In the genomic region with DNA sequence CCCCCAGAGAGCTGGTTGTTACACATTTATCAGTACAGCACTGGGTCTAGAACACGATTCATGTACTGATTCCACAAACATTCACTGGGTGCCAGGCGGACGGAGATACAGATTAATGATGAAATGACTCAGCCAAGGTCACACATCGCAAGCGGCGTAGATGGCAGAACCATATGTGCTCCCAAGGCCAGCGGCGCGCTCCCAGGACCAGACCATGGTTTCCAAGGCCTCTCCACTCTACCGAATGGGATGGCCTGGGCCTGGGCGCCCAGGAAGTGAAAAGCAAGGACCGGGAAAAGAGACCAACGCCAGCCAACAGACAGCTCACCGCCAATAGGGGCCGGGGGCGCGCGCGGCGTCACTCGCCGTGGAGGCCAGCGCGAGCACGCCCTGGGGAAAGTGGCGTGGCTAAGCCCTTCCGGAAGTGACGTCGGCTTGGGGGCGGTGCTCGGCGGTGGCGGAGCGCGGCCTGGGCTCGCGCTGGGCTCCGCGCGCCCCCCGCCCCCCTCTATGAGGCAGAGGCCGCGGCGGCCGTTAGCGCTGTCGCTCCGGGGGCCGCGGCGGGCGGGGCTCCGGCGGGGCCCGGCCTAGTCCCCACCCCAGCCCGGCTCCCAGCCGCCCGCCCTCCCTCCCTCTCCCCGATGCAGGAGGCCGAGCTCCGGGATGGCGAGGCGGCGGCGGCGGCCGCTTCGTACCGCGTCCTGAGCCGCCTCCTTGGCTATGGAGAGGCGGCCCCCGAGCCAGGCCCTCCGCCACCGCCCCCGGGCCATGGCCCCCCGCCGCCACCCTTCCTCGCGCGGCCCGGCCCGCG, we compare ENCODE assay signal across 1 cellular context.
TF ChIP-seq lines count a peak whose summit lies in the region.

A gene with protein sequence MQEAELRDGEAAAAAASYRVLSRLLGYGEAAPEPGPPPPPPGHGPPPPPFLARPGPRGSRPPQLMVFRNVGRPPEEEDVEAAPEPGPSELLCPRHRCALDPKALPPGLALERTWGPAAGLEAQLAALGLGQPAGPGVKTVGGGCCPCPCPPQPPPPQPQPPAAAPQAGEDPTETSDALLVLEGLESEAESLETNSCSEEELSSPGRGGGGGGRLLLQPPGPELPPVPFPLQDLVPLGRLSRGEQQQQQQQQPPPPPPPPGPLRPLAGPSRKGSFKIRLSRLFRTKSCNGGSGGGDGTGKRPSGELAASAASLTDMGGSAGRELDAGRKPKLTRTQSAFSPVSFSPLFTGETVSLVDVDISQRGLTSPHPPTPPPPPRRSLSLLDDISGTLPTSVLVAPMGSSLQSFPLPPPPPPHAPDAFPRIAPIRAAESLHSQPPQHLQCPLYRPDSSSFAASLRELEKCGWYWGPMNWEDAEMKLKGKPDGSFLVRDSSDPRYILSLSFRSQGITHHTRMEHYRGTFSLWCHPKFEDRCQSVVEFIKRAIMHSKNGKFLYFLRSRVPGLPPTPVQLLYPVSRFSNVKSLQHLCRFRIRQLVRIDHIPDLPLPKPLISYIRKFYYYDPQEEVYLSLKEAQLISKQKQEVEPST (plus strand): TSS at position 433 of the 811 bp plus-strand sequence. CDS start 209 bp downstream, at position 642.

TF ChIP-seq in HepG2, 621 proteins besides CTCF, POLR2A, EP300 and RAD21 (continued from another document and continues in another):
- TF ChIP-seq, protein P1, sequence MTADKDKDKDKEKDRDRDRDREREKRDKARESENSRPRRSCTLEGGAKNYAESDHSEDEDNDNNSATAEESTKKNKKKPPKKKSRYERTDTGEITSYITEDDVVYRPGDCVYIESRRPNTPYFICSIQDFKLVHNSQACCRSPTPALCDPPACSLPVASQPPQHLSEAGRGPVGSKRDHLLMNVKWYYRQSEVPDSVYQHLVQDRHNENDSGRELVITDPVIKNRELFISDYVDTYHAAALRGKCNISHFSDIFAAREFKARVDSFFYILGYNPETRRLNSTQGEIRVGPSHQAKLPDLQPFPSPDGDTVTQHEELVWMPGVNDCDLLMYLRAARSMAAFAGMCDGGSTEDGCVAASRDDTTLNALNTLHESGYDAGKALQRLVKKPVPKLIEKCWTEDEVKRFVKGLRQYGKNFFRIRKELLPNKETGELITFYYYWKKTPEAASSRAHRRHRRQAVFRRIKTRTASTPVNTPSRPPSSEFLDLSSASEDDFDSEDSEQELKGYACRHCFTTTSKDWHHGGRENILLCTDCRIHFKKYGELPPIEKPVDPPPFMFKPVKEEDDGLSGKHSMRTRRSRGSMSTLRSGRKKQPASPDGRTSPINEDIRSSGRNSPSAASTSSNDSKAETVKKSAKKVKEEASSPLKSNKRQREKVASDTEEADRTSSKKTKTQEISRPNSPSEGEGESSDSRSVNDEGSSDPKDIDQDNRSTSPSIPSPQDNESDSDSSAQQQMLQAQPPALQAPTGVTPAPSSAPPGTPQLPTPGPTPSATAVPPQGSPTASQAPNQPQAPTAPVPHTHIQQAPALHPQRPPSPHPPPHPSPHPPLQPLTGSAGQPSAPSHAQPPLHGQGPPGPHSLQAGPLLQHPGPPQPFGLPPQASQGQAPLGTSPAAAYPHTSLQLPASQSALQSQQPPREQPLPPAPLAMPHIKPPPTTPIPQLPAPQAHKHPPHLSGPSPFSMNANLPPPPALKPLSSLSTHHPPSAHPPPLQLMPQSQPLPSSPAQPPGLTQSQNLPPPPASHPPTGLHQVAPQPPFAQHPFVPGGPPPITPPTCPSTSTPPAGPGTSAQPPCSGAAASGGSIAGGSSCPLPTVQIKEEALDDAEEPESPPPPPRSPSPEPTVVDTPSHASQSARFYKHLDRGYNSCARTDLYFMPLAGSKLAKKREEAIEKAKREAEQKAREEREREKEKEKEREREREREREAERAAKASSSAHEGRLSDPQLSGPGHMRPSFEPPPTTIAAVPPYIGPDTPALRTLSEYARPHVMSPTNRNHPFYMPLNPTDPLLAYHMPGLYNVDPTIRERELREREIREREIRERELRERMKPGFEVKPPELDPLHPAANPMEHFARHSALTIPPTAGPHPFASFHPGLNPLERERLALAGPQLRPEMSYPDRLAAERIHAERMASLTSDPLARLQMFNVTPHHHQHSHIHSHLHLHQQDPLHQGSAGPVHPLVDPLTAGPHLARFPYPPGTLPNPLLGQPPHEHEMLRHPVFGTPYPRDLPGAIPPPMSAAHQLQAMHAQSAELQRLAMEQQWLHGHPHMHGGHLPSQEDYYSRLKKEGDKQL (CRISPR knock-in tag; IDR thresholded peaks at IDR 0.05; ENCODE audit: low read depth), result peak; percentile 33; the same call in 1 of the 2 replicates
- TF ChIP-seq, protein P2, sequence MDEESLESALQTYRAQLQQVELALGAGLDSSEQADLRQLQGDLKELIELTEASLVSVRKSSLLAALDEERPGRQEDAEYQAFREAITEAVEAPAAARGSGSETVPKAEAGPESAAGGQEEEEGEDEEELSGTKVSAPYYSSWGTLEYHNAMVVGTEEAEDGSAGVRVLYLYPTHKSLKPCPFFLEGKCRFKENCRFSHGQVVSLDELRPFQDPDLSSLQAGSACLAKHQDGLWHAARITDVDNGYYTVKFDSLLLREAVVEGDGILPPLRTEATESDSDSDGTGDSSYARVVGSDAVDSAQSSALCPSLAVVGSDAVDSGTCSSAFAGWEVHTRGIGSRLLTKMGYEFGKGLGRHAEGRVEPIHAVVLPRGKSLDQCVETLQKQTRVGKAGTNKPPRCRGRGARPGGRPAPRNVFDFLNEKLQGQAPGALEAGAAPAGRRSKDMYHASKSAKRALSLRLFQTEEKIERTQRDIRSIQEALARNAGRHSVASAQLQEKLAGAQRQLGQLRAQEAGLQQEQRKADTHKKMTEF (CRISPR knock-in tag; IDR thresholded peaks at IDR 0.05), result peak; percentile 91
- TF ChIP-seq FOXA1 (IDR thresholded peaks at IDR 0.05) (no peak), FOXA1 (CRISPR knock-in tag; IDR thresholded peaks at IDR 0.05) (peak; percentile 25; the same call in 1 of the 2 replicates), NFKB2 (CRISPR knock-in tag; IDR thresholded peaks at IDR 0.05; ENCODE audit: borderline replicate concordance) (peak; percentile 80; the same call in 1 of the 2 replicates), NFIB (CRISPR knock-in tag; IDR thresholded peaks at IDR 0.05; ENCODE audit: borderline replicate concordance) (no peak), MBNL3 (CRISPR knock-in tag; conservative IDR thresholded peaks at IDR 0.05) (no peak), POLR2G (IDR thresholded peaks at IDR 0.05; ENCODE audit: low read depth, low read length) (peak; percentile 98), ZBTB1 (CRISPR knock-in tag; IDR thresholded peaks at IDR 0.05; ENCODE audit: borderline replicate concordance) (0 out of 2 replicates have a peak, but pooled peaks have one; percentile 45), ZNF446 (CRISPR knock-in tag; IDR thresholded peaks at IDR 0.05) (peak; percentile 33; the same call in 1 of the 2 replicates), NFATC3 (CRISPR knock-in tag; IDR thresholded peaks at IDR 0.05) (no peak), RCOR2 (CRISPR knock-in tag; IDR thresholded peaks at IDR 0.05) (peak; percentile 89), HMG20B (CRISPR knock-in tag; conservative IDR thresholded peaks at IDR 0.05) (peak; percentile 66), JDP2 (CRISPR knock-in tag; IDR thresholded peaks at IDR 0.05; ENCODE audit: borderline replicate concordance) (no peak), MED8 (CRISPR knock-in tag; IDR thresholded peaks at IDR 0.05; ENCODE audit: insufficient replicate concordance) (no peak)
- TF ChIP-seq, protein P3, sequence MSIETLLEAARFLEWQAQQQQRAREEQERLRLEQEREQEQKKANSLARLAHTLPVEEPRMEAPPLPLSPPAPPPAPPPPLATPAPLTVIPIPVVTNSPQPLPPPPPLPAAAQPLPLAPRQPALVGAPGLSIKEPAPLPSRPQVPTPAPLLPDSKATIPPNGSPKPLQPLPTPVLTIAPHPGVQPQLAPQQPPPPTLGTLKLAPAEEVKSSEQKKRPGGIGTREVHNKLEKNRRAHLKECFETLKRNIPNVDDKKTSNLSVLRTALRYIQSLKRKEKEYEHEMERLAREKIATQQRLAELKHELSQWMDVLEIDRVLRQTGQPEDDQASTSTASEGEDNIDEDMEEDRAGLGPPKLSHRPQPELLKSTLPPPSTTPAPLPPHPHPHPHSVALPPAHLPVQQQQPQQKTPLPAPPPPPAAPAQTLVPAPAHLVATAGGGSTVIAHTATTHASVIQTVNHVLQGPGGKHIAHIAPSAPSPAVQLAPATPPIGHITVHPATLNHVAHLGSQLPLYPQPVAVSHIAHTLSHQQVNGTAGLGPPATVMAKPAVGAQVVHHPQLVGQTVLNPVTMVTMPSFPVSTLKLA (IDR thresholded peaks at IDR 0.05), result peak; percentile 68
- TF ChIP-seq, protein P4, sequence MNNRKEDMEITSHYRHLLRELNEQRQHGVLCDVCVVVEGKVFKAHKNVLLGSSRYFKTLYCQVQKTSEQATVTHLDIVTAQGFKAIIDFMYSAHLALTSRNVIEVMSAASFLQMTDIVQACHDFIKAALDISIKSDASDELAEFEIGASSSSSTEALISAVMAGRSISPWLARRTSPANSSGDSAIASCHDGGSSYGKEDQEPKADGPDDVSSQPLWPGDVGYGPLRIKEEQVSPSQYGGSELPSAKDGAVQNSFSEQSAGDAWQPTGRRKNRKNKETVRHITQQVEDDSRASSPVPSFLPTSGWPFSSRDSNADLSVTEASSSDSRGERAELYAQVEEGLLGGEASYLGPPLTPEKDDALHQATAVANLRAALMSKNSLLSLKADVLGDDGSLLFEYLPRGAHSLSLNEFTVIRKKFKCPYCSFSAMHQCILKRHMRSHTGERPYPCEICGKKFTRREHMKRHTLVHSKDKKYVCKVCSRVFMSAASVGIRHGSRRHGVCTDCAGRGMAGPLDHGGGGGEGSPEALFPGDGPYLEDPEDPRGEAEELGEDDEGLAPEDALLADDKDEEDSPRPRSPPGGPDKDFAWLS (CRISPR knock-in tag; IDR thresholded peaks at IDR 0.05; ENCODE audit: borderline replicate concordance), result no peak
- TF ChIP-seq, protein P5, sequence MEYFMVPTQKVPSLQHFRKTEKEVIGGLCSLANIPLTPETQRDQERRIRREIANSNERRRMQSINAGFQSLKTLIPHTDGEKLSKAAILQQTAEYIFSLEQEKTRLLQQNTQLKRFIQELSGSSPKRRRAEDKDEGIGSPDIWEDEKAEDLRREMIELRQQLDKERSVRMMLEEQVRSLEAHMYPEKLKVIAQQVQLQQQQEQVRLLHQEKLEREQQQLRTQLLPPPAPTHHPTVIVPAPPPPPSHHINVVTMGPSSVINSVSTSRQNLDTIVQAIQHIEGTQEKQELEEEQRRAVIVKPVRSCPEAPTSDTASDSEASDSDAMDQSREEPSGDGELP (IDR thresholded peaks at IDR 0.05; ENCODE audit: borderline replicate concordance, low read depth), result peak; percentile 53
- TF ChIP-seq, protein P6, sequence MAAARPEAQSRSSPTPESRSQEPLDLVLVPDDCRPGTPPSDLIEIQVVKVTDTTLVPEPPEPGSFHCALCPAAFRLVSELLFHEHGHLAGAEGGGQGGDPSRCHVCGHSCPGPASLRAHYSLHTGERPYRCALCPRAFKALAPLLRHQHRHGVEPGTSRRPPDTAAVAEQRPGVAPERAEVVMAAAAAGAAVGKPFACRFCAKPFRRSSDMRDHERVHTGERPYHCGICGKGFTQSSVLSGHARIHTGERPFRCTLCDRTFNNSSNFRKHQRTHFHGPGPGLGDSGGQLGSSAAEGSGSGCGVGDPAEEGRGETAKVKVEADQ (CRISPR knock-in tag; IDR thresholded peaks at IDR 0.05; ENCODE audit: borderline replicate concordance), result peak; percentile 58; the same call in 1 of the 2 replicates
- TF ChIP-seq, protein P7, sequence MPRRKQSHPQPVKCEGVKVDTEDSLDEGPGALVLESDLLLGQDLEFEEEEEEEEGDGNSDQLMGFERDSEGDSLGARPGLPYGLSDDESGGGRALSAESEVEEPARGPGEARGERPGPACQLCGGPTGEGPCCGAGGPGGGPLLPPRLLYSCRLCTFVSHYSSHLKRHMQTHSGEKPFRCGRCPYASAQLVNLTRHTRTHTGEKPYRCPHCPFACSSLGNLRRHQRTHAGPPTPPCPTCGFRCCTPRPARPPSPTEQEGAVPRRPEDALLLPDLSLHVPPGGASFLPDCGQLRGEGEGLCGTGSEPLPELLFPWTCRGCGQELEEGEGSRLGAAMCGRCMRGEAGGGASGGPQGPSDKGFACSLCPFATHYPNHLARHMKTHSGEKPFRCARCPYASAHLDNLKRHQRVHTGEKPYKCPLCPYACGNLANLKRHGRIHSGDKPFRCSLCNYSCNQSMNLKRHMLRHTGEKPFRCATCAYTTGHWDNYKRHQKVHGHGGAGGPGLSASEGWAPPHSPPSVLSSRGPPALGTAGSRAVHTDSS (CRISPR knock-in tag; conservative IDR thresholded peaks at IDR 0.05), result no peak
- TF ChIP-seq, protein P8, sequence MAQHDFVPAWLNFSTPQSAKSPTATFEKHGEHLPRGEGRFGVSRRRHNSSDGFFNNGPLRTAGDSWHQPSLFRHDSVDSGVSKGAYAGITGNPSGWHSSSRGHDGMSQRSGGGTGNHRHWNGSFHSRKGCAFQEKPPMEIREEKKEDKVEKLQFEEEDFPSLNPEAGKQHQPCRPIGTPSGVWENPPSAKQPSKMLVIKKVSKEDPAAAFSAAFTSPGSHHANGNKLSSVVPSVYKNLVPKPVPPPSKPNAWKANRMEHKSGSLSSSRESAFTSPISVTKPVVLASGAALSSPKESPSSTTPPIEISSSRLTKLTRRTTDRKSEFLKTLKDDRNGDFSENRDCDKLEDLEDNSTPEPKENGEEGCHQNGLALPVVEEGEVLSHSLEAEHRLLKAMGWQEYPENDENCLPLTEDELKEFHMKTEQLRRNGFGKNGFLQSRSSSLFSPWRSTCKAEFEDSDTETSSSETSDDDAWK (CRISPR knock-in tag; IDR thresholded peaks at IDR 0.05), result no peak
- TF ChIP-seq, protein P9, sequence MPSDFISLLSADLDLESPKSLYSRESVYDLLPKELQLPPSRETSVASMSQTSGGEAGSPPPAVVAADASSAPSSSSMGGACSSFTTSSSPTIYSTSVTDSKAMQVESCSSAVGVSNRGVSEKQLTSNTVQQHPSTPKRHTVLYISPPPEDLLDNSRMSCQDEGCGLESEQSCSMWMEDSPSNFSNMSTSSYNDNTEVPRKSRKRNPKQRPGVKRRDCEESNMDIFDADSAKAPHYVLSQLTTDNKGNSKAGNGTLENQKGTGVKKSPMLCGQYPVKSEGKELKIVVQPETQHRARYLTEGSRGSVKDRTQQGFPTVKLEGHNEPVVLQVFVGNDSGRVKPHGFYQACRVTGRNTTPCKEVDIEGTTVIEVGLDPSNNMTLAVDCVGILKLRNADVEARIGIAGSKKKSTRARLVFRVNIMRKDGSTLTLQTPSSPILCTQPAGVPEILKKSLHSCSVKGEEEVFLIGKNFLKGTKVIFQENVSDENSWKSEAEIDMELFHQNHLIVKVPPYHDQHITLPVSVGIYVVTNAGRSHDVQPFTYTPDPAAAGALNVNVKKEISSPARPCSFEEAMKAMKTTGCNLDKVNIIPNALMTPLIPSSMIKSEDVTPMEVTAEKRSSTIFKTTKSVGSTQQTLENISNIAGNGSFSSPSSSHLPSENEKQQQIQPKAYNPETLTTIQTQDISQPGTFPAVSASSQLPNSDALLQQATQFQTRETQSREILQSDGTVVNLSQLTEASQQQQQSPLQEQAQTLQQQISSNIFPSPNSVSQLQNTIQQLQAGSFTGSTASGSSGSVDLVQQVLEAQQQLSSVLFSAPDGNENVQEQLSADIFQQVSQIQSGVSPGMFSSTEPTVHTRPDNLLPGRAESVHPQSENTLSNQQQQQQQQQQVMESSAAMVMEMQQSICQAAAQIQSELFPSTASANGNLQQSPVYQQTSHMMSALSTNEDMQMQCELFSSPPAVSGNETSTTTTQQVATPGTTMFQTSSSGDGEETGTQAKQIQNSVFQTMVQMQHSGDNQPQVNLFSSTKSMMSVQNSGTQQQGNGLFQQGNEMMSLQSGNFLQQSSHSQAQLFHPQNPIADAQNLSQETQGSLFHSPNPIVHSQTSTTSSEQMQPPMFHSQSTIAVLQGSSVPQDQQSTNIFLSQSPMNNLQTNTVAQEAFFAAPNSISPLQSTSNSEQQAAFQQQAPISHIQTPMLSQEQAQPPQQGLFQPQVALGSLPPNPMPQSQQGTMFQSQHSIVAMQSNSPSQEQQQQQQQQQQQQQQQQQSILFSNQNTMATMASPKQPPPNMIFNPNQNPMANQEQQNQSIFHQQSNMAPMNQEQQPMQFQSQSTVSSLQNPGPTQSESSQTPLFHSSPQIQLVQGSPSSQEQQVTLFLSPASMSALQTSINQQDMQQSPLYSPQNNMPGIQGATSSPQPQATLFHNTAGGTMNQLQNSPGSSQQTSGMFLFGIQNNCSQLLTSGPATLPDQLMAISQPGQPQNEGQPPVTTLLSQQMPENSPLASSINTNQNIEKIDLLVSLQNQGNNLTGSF (CRISPR knock-in tag; IDR thresholded peaks at IDR 0.05), result peak; percentile 76
